ENCODE assay signal across 14 cellular contexts in genomic region chr1:234509457-234510328, GRCh38. TPM values are rescaled to one million over a fixed set of nuclear protein-coding genes. Genes with fewer than 3 reads are reported as not detected.
DNase-seq lines count a peak whose midpoint lies in the region; ATAC-seq, FAIRE-seq and TF ChIP-seq lines count a peak whose summit lies in the region.
"Had no signal": no experiment of that assay in that cellular context is flagged by ENCODE, and none has a peak within 500 bp of the region (broad histone marks: within the 10 kb centered on the region; RNA-seq: fewer than 3 reads in every experiment).

No MANE protein-coding gene starts in this region.

- H3K4me2 ChIP-seq in BLaER1 treated with 17β-estradiol and CSF1 and Interleukin-3, amounts not matched to agents 10 nM and 100 nM, result peak overlapping the region; percentile 32 to 67 (median 44)
- H3K4me2 ChIP-seq in GM12878 (ENCODE audit: control insufficient read depth, insufficient read depth) (no peak overlapping the region), mesenchymal stem cell (ENCODE audit: low read length, poor library complexity, severe bottlenecking) (no peak overlapping the region)

- TF ChIP-seq POLR2A in GM12878 (IDR thresholded peaks at IDR 0.05; ENCODE audit: low read depth, low read length), result no peak

- FAIRE-seq in GM12878 (lab: Jason Lieb, UNC), result no peak
- FAIRE-seq: HTR-8/SVneo, islet of Langerhans had no signal

- no peak overlapping the region for H3K23ac ChIP-seq in mesenchymal stem cell (ENCODE audit: low read length in 2 of 2)

- H3K27me3 ChIP-seq in BLaER1 treated with 17β-estradiol and CSF1 and Interleukin-3, amounts not matched to agents 10 nM and 100 nM, result no peaks in the 10 kb centered on the region
- H3K27me3 ChIP-seq in HUES48 (ENCODE audit: control insufficient read depth, insufficient read depth, low read length), result no peaks in the 10 kb centered on the region
- no peaks in the 10 kb centered on the region for H3K27me3 ChIP-seq in GM12878 (replicated peaks in 1 of 2; ENCODE audit: control insufficient read depth in 2 of 2, insufficient read depth in 2 of 2, low read length in 1 of 2)
- H3K27me3 ChIP-seq in mesenchymal stem cell (ENCODE audit: control insufficient read depth in 1 of 2, insufficient read depth in 1 of 2, low read length in 2 of 2), result no peaks in the 10 kb centered on the region
- no peaks in the 10 kb centered on the region for H3K27me3 ChIP-seq in aorta (ENCODE audit: control insufficient read depth in 1 of 2, insufficient read depth in 2 of 2, low read length in 1 of 2)
- H3K27me3 ChIP-seq: ascending aorta had no signal

- H2BK120ac ChIP-seq in mesenchymal stem cell (ENCODE audit: low read depth, low read length), result peak overlapping the region; percentile 49

- SMC1A ChIA-PET in GM12878 (lab: Charles Lee; ENCODE audit: uncharacterized antibody, unreplicated experiment), result interaction anchor here (0.6 to 3.0 kb wide), 5 partner anchors 9 to 435 kb away, joined by 3 to 11 read pairs (median 3); no protein-coding TSS in a partner anchor

- H3K14ac ChIP-seq in mesenchymal stem cell (ENCODE audit: low read length in 2 of 2), result no peak overlapping the region

- POLR2A ChIA-PET in GM12878 (lab: Charles Lee), result interaction anchor here (0.8 kb wide), 1 partner anchor 13 kb away, joined by 4 read pairs; no protein-coding TSS in a partner anchor

- peak overlapping the region in 9 of 11 experiments; percentile 4 to 55 (median 29); a peak in 10 of 22 replicates for H3K9ac ChIP-seq in BLaER1 treated with 17β-estradiol and CSF1 and Interleukin-3, amounts not matched to agents 10 nM and 100 nM
- H3K9ac ChIP-seq in HUES48 (ENCODE audit: low read depth, low read length) (peak overlapping the region; percentile 59; the same call in 1 of the 2 replicates), GM12878 (ENCODE audit: control insufficient read depth, insufficient read depth, low read length) (no peak overlapping the region), mesenchymal stem cell (ENCODE audit: low read length) (peak overlapping the region; percentile 29)

- intact Hi-C loops in GM12878 (cut with micrococcal nuclease; ENCODE audit: unreplicated experiment) (no loop called here), aorta (cut with DNase I) (no loop called here)

- H3K18ac ChIP-seq in mesenchymal stem cell (ENCODE audit: low read depth in 1 of 2, low read length in 2 of 2), result peak overlapping the region; percentile 19 to 57

- ATAC-seq in GM12878 (peak; percentile 37), HG02938 (IDR thresholded peaks at IDR 0.05; ENCODE audit: unreplicated experiment) (no peak), HG03025 (IDR thresholded peaks at IDR 0.05; ENCODE audit: low FRiP score, unreplicated experiment) (no peak), aorta (ENCODE audit: low FRiP score) (no peak)

- 62% methylated on average over 9 of the region's 9 CpGs for WGBS in GM12878 (ENCODE audit: insufficient coverage, insufficient replicate concordance, low lambda C conversion rate, missing lambda C conversion rate)
- WGBS in mesenchymal stem cell, result 68% methylated on average over 9 of the region's 9 CpGs
- WGBS in aorta, 2 donors, result 49 to 50% methylated on average over 8 to 9 of the region's 9 CpGs

- in situ Hi-C loops in GM12878 (cut with MboI), result no loop called here

- BruUV-seq in GM12878 (replicated peaks; lab: Mats Ljungman, UMichigan), result no TSS peak

- no peak for TF ChIP-seq RAD21 in GM12878 (IDR thresholded peaks at IDR 0.05; ENCODE audit: insufficient read depth, low read depth, low read length)

- no peaks in the 10 kb centered on the region for H3K79me1 ChIP-seq in mesenchymal stem cell (replicated peaks; ENCODE audit: low read length, poor library complexity, severe bottlenecking)

- H3K4me1 ChIP-seq in BLaER1 treated with 17β-estradiol and CSF1 and Interleukin-3, amounts not matched to agents 10 nM and 100 nM, result peaks cover 52 to 80% (median 59%) of the 10 kb centered on the region in 10 experiments
- peaks cover 20% of the 10 kb centered on the region for H3K4me1 ChIP-seq in HUES48 (ENCODE audit: control insufficient read depth, insufficient read depth, low read length)
- no peaks in the 10 kb centered on the region for H3K4me1 ChIP-seq in GM12878 (ENCODE audit: control insufficient read depth, insufficient read depth, low read length)
- peaks cover 3% of the 10 kb centered on the region for H3K4me1 ChIP-seq in mesenchymal stem cell (ENCODE audit: control insufficient read depth, insufficient read depth, low read depth, low read length)
- H3K4me1 ChIP-seq in aorta (ENCODE audit: control insufficient read depth in 1 of 2, insufficient read depth in 2 of 2, low read length in 2 of 2), result no peaks in the 10 kb centered on the region

- no peak overlapping the region for H2BK15ac ChIP-seq in mesenchymal stem cell (ENCODE audit: low read depth, poor library complexity, severe bottlenecking)

- CTCF ChIA-PET in GM12878 (lab: Yijun Ruan, JAX), result interaction anchor here (0.7 to 2.0 kb wide), 4 partner anchors 9 to 22 kb away, joined by 4 to 7 read pairs (median 6); no protein-coding TSS in a partner anchor

- H2BK5ac ChIP-seq in mesenchymal stem cell (ENCODE audit: low read depth, low read length, poor library complexity, severe bottlenecking), result no peak overlapping the region

- no peak for TF ChIP-seq EP300 in GM12878 (IDR thresholded peaks at IDR 0.05; ENCODE audit: borderline replicate concordance in 1 of 2, control insufficient read depth in 1 of 2, low read depth in 2 of 2, low read length in 2 of 2)

- no peaks in the 10 kb centered on the region for H3K36me3 ChIP-seq in BLaER1 treated with 17β-estradiol and CSF1 and Interleukin-3, amounts not matched to agents 10 nM and 100 nM
- H3K36me3 ChIP-seq in HUES48 (ENCODE audit: control insufficient read depth, insufficient read depth, low read length), result no peaks in the 10 kb centered on the region
- no peaks in the 10 kb centered on the region for H3K36me3 ChIP-seq in GM12878 (ENCODE audit: control insufficient read depth in 2 of 2, insufficient read depth in 2 of 2, low read length in 1 of 2)
- no peaks in the 10 kb centered on the region for H3K36me3 ChIP-seq in mesenchymal stem cell (ENCODE audit: control insufficient read depth in 1 of 2, insufficient read depth in 2 of 2, low read depth in 1 of 2, low read length in 2 of 2)
- H3K36me3 ChIP-seq in aorta (ENCODE audit: control insufficient read depth in 1 of 2, insufficient read depth in 2 of 2, low read length in 1 of 2), result no peaks in the 10 kb centered on the region
- H3K36me3 ChIP-seq: ascending aorta had no signal

- no peaks in the 10 kb centered on the region for H4K20me1 ChIP-seq in BLaER1 treated with 17β-estradiol and CSF1 and Interleukin-3, amounts not matched to agents 10 nM and 100 nM
- H4K20me1 ChIP-seq in GM12878 (ENCODE audit: control insufficient read depth, insufficient read depth), result no peaks in the 10 kb centered on the region

- TF ChIP-seq CTCF in GM12878 (IDR thresholded peaks at IDR 0.05 in 2 of 3, conservative IDR thresholded peaks at IDR 0.05 in 1 of 3; ENCODE audit: control insufficient read depth in 2 of 3, extremely low read depth in 1 of 3, insufficient read depth in 1 of 3, low read depth in 3 of 3, low read length in 3 of 3), result no peak

- no peak overlapping the region for H4K91ac ChIP-seq in mesenchymal stem cell (ENCODE audit: low read length)

- H3K79me2 ChIP-seq in GM12878 (ENCODE audit: control insufficient read depth, insufficient read depth, low read length), result no peaks in the 10 kb centered on the region

- H3K4ac ChIP-seq in mesenchymal stem cell (ENCODE audit: low read depth in 1 of 2, low read length in 2 of 2), result peak overlapping the region in 1 of 2 experiments; percentile 26

- H2AFZ ChIP-seq in GM12878 (ENCODE audit: control insufficient read depth, low read depth, low read length) (peak overlapping the region; percentile 23; the same call in 1 of the 2 replicates), mesenchymal stem cell (ENCODE audit: low read depth, low read length) (no peak overlapping the region)

- peaks cover under 1 to 23% (median 13%) of the 10 kb centered on the region in 11 experiments; a peak in 20 of 22 replicates for H3K9me3 ChIP-seq in BLaER1 treated with 17β-estradiol and CSF1 and Interleukin-3, amounts not matched to agents 10 nM and 100 nM (replicated peaks in 1 of 11)
- H3K9me3 ChIP-seq in HUES48 (ENCODE audit: control insufficient read depth, insufficient read depth, low read length) (no peaks in the 10 kb centered on the region), GM12878 (replicated peaks; ENCODE audit: control insufficient read depth, insufficient read depth, low read length) (peaks cover 3% of the 10 kb centered on the region; the same call in 2 of the 3 replicates), mesenchymal stem cell (ENCODE audit: control insufficient read depth, low read length) (no peaks in the 10 kb centered on the region), aorta (ENCODE audit: control insufficient read depth, low read length) (no peaks in the 10 kb centered on the region)
- H3K9me3 ChIP-seq: ascending aorta had no signal

- no peak overlapping the region for H2AK5ac ChIP-seq in mesenchymal stem cell (ENCODE audit: low read length, severe bottlenecking)

- H2BK12ac ChIP-seq in mesenchymal stem cell (ENCODE audit: low read length in 2 of 2), result peak overlapping the region in 1 of 2 experiments; percentile 71

- no peak overlapping the region for H3K4me3 ChIP-seq in BLaER1 treated with 17β-estradiol and CSF1 and Interleukin-3, amounts not matched to agents 10 nM and 100 nM
- no peak overlapping the region for H3K4me3 ChIP-seq in HUES48 (ENCODE audit: low read depth, low read length)
- H3K4me3 ChIP-seq in GM12878, result no peak overlapping the region
- H3K4me3 ChIP-seq in mesenchymal stem cell (ENCODE audit: insufficient read depth in 1 of 2, low read depth in 1 of 2, low read length in 2 of 2), result no peak overlapping the region
- H3K4me3 ChIP-seq in aorta (ENCODE audit: low read length in 2 of 2), result no peak overlapping the region
- H3K4me3 ChIP-seq: ascending aorta had no signal

- RAD21 ChIA-PET in GM12878 (lab: Charles Lee; ENCODE audit: unreplicated experiment), result interaction anchor here (1.3 kb wide), 1 partner anchor 14 kb away, joined by 6 read pairs; no protein-coding TSS in a partner anchor

- no peak for DNase-seq in GM12878 (ENCODE audit: low read depth, low spot score)
- DNase-seq in mesenchymal stem cell, result no peak
- DNase-seq in NCI-H774 (lab: John Stamatoyannopoulos, UW), result no peak
- DNase-seq in aorta, result no peak
- DNase-seq: activated CD8-positive, alpha-beta memory T cell treated with anti-CD3 and anti-CD28 coated beads, Interleukin-2, amount 50 U/mL, for 48 hours; NCI-H510A treated with DMSO at 0.1 percent for 48 hours; stimulated activated CD4-positive, alpha-beta T cell treated with anti-CD3 and anti-CD28 coated beads, Interleukin-4, amount 100 ng/mL, for 1 hour had no signal

- H3K27ac ChIP-seq in BLaER1 treated with 17β-estradiol and CSF1 and Interleukin-3, amounts not matched to agents 10 nM and 100 nM, result peak overlapping the region in 8 of 11 experiments; percentile 7 to 55 (median 36); a peak in 16 of 22 replicates
- H3K27ac ChIP-seq in HUES48 (ENCODE audit: low read depth, low read length) (peak overlapping the region; percentile 59), GM12878 (ENCODE audit: control insufficient read depth, insufficient read depth) (no peak overlapping the region), mesenchymal stem cell (ENCODE audit: low read length, poor library complexity, severe bottlenecking) (no peak overlapping the region), aorta (ENCODE audit: low read depth in 1 of 2, low read length in 2 of 2) (no peak overlapping the region)
- H3K27ac ChIP-seq: ascending aorta had no signal

- no peak overlapping the region for H4K8ac ChIP-seq in mesenchymal stem cell (ENCODE audit: low read length)

RNA-seq across cellular contexts. Expression of gene TARBP1, which starts 30.7 kb away (rescaled TPM):
- 201 and 211 TPM in 2 replicates for total RNA-seq in GM12878 (2013; cell fraction: nucleolus; rRNA removed)
- total RNA-seq in GM12878 (2014; rRNA removed) (36.8 and 50.2 TPM in 2 replicates), GM12878 (2014; rRNA removed; fragmentation: Illumina TruSeq; extraction: Trizol) (43.0 and 49.0 TPM in 2 replicates), GM12878 (2021) (31.2 and 33.8 TPM in 2 replicates), aorta (10 to 100 TPM; 12.4 to 23.2 TPM)
- polyA plus RNA-seq in GM12878 (2011; ENCODE audit: low read depth), result 39.2 TPM
- polyA plus RNA-seq in GM12878 (2011; rRNA removed) (94.4 and 113 TPM in 2 replicates), GM12878 (2014; fragmentation: Illumina TruSeq; extraction: Trizol) (50.1 and 68.9 TPM in 2 replicates), GM12878 (2014; fragmentation: Nextera tagmentation; extraction: Ambion mirVana) (10 to 100 TPM; 22.0 to 26.2 TPM), GM12878 (2014; rRNA removed) (58.0 and 67.1 TPM in 2 replicates), GM12878 (2016; fragmentation: Nextera tagmentation; extraction: Ambion mirVana) (10 to 100 TPM; 10.8 to 17.9 TPM), aorta (10 to 100 TPM in 1 of 2 donors, 1 to 10 TPM in 1; 3.1 to 16.1 TPM)
- polyA plus RNA-seq in GM12878 (2011; cell fraction: cytosol; rRNA removed), result 36.8 and 38.2 TPM in 2 replicates
- 192 and 194 TPM in 2 replicates for polyA plus RNA-seq in GM12878 (2011; cell fraction: nucleus; rRNA removed)
- 32.4 and 44.6 TPM in 2 replicates for polyA plus RNA-seq in GM12878 (2012)
- 33.6 and 34.2 TPM in 2 replicates for polyA minus RNA-seq in GM12878 (2011; rRNA and poly(A)+ RNA removed)
- 9.8 and 11.7 TPM in 2 replicates for polyA minus RNA-seq in GM12878 (2011; cell fraction: cytosol; rRNA and poly(A)+ RNA removed)
- polyA minus RNA-seq in GM12878 (2011; cell fraction: nucleus; rRNA and poly(A)+ RNA removed), result 29.8 and 33.2 TPM in 2 replicates
- polyA plus RNA-seq in mesenchymal stem cell (2013, experiment 1 of 2), result 8.1 TPM
- 6.9 TPM for polyA plus RNA-seq in mesenchymal stem cell (2013, experiment 2 of 2)

Comparison
In these comparisons a context has a peak if more than half of its experiments do, and no peak if none do; other contexts are left out.
1. H3K27ac ChIP-seq: peak in BLaER1 treated with 17β-estradiol and CSF1 and Interleukin-3, amounts not matched to agents 10 nM and 100 nM (8 of 11) and HUES48 (single experiment); none in GM12878 (single experiment), mesenchymal stem cell (single experiment) and aorta (0 of 2).
2. H3K4me2 ChIP-seq: peak in BLaER1 treated with 17β-estradiol and CSF1 and Interleukin-3, amounts not matched to agents 10 nM and 100 nM (11 of 11); none in GM12878 (single experiment) and mesenchymal stem cell (single experiment).